ENCODE assay signal across 11 cellular contexts in the genomic region with DNA sequence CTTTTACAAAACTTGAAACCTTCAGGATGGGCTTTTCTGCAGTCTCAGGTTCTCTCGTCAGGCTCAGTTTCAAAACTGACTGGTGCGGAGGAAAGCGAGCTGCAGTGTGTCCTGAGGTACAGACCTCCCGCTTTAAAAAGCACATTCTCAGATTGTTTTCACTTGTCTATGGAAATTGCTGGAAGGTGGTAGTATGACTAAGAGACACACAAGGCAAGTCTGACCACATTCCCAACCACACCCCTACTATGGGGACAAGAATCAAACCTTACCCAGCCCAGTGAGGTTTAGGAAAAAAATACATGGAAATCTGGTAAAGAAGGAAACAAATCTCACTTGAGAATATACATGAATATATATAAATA. TPM values are rescaled to one million over a fixed set of nuclear protein-coding genes. Genes with fewer than 3 reads are reported as not detected.
A peak's percentile ranks its signal among the peaks of the same experiment; 100 is the strongest.
DNase-seq lines count a peak whose midpoint lies in the region; FAIRE-seq and TF ChIP-seq lines count a peak whose summit lies in the region.
"Had no signal": no experiment of that assay in that cellular context is flagged by ENCODE, and none has a peak within 500 bp of the region (broad histone marks: within the 10 kb centered on the region; RNA-seq: fewer than 3 reads in every experiment).

No MANE protein-coding gene starts in this region.

- no peak for TF ChIP-seq CTCF in epithelial cell of esophagus (IDR thresholded peaks at IDR 0.05; ENCODE audit: insufficient read depth, low read depth, low read length, missing control alignments)
- TF ChIP-seq CTCF in nephron (IDR thresholded peaks at IDR 0.05; ENCODE audit: unreplicated experiment in 3 of 3): no peak

- no peak for TF ChIP-seq POLR2A in H54 (IDR thresholded peaks at IDR 0.05; ENCODE audit: low read depth, low read length)

- H3K27ac Mint-ChIP-seq in nephron: peak overlapping the region in 2 of 3 experiments; percentile 71 to 83

- H3K4me3 Mint-ChIP-seq in nephron: no peak overlapping the region
- H3K4me3 Mint-ChIP-seq: CD4-positive, CD25-positive, alpha-beta regulatory T cell had no signal

- FAIRE-seq in H54 (lab: Jason Lieb, UNC): no peak

- H3K4me3 ChIP-seq in epithelial cell of esophagus (ENCODE audit: low read length): peak overlapping the region; percentile 31
- H3K4me3 ChIP-seq: spleen had no signal

- H3K4me1 Mint-ChIP-seq in nephron: peaks cover 13% of the 10 kb centered on the region

- in situ Hi-C loops in Caki2 (cut with HindIII; ENCODE audit: low pct_unique_long_range_greater_than_20kb, low sequenced_read_pairs): no loop called here

- no peaks in the 10 kb centered on the region for H3K27me3 Mint-ChIP-seq in nephron (ENCODE audit: low read depth)
- H3K27me3 Mint-ChIP-seq: CD4-positive, CD25-positive, alpha-beta regulatory T cell had no signal

- DNase-seq in Caki2 (ENCODE audit: low read depth) (peak; percentile 40), MV-4-11 (lab: John Stamatoyannopoulos, UW) (peak; percentile 26), epithelial cell of esophagus (ENCODE audit: low read depth) (peak; percentile 93), UCSD-AML1 (lab: John Stamatoyannopoulos, UW; ENCODE audit: unreplicated experiment) (no peak), cerebellum (ENCODE audit: low spot score) (no peak), DMS114 treated with DMSO at 0.1 percent for 48 hours (lab: John Stamatoyannopoulos, UW; ENCODE audit: unreplicated experiment) (no peak), H54 (ENCODE audit: insufficient read length, low spot score) (no peak)
- DNase-seq: CD4-positive, CD25-positive, alpha-beta regulatory T cell; NCI-H1436; spleen had no signal

- no peaks in the 10 kb centered on the region for H3K9me3 Mint-ChIP-seq in nephron
- H3K9me3 Mint-ChIP-seq: CD4-positive, CD25-positive, alpha-beta regulatory T cell had no signal

- peaks cover 63% of the 10 kb centered on the region for H3K36me3 Mint-ChIP-seq in nephron (ENCODE audit: low read depth)

RNA-seq across cellular contexts. Expression of gene SRP68, which starts 18.2 kb away (rescaled TPM):
- 58.2 and 60.8 TPM in 2 replicates for total RNA-seq in Caki2 (2014; rRNA removed; shearing (Covaris generic); ENCODE audit: low replicate concordance)
- total RNA-seq in cerebellum: 21.5 TPM

RNA-seq across cellular contexts. Expression of gene GALR2, which starts 20.5 kb away (rescaled TPM):
- total RNA-seq in Caki2 (2014; rRNA removed; shearing (Covaris generic); ENCODE audit: low replicate concordance): not detected in 2 replicates
- not detected for total RNA-seq in cerebellum

RNA-seq across cellular contexts. Expression of gene ZACN, which starts 24.9 kb away (rescaled TPM):
- total RNA-seq in Caki2 (2014; rRNA removed; shearing (Covaris generic); ENCODE audit: low replicate concordance): not detected in 2 replicates
- total RNA-seq in cerebellum: not detected

RNA-seq across cellular contexts. Expression of gene EVPL, which starts 27.0 kb away (rescaled TPM):
- total RNA-seq in Caki2 (2014; rRNA removed; shearing (Covaris generic); ENCODE audit: low replicate concordance): 48.6 and 51.7 TPM in 2 replicates
- total RNA-seq in cerebellum: not detected

RNA-seq across cellular contexts. Expression of gene EXOC7, which starts 49.5 kb away (rescaled TPM):
- 71.7 and 72.1 TPM in 2 replicates for total RNA-seq in Caki2 (2014; rRNA removed; shearing (Covaris generic); ENCODE audit: low replicate concordance)
- total RNA-seq in cerebellum: 103 TPM

Comparison
In these comparisons a context has a peak if more than half of its experiments do, and no peak if none do; other contexts are left out.
1. DNase-seq: peak in Caki2 (single experiment), MV-4-11 (single experiment) and epithelial cell of esophagus (single experiment); none in UCSD-AML1 (single experiment), cerebellum (single experiment), DMS114 treated with DMSO at 0.1 percent for 48 hours (single experiment) and H54 (single experiment).